ENCODE assay signal across 7 cellular contexts in the genomic region with DNA sequence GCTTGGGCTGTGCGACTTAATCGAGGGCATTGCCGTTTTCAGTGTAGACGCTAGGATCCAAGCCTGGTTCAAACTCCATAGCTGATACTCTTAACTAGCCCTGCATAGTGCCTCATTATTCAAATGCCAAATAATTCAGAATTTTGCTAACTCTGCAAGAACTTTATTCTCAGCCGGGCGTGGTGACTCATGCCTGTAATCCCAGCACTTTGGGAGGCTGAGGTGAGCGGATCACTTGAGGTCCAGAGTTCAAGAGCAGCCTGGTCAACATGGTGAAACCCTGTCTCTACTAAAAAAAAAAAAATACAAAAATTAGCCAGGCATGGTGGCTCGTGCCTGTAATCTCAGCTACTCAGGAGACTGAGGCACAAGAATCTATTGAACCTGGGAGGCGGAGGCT.
A peak's percentile ranks its signal among the peaks of the same experiment; 100 is the strongest.
DNase-seq lines count a peak whose midpoint lies in the region; ATAC-seq, FAIRE-seq and TF ChIP-seq lines count a peak whose summit lies in the region.
"Not testable (repeated sequence)": the region's sequence is repeated elsewhere in the genome, so short reads cannot be mapped to it uniquely, and the experiment has no call there.

No MANE protein-coding gene starts in this region.

- not testable (repeated sequence) for H3K4me2 ChIP-seq in A549; K562 (ENCODE audit: insufficient read depth, low read length); HepG2 (ENCODE audit: low read depth, low read length); neural cell (ENCODE audit: low read length)

- TF ChIP-seq EP300 in A549 (IDR thresholded peaks at IDR 0.05); K562 (IDR thresholded peaks at IDR 0.05; ENCODE audit: low read length); HepG2 (IDR thresholded peaks at IDR 0.05; ENCODE audit: low read depth in 2 of 2, low read length in 2 of 2); HepG2 (CRISPR knock-in tag; IDR thresholded peaks at IDR 0.05; ENCODE audit: borderline replicate concordance); neural cell (conservative IDR thresholded peaks at IDR 0.05; ENCODE audit: poor library complexity, severe bottlenecking): not testable (repeated sequence)

- POLR2A ChIA-PET in A549 (lab: Yijun Ruan, JAX); K562 (lab: Yijun Ruan, JAX); HepG2 (lab: Yijun Ruan, JAX): not testable (repeated sequence)

- H3K4me1 ChIP-seq in A549; K562 (replicated peaks in 1 of 2; ENCODE audit: control insufficient read depth in 2 of 2, insufficient read depth in 2 of 2, low read length in 2 of 2); small intestine (ENCODE audit: control insufficient read depth in 2 of 2, insufficient read depth in 1 of 2, low read depth in 1 of 2, low read length in 1 of 2): not testable (repeated sequence)
- H3K4me1 ChIP-seq in HepG2 (ENCODE audit: insufficient read depth, low read length): peaks cover 16% of the 10 kb centered on the region

- in situ Hi-C loops in K562 (cut with MboI); HepG2 (cut with HindIII; ENCODE audit: extremely low pct_ligation_motif_present, low pct_unique_long_range_greater_than_20kb): not testable (repeated sequence)

- H3K9ac ChIP-seq in K562 (ENCODE audit: insufficient read depth in 1 of 2, low read depth in 2 of 2, low read length in 2 of 2); HepG2 (ENCODE audit: insufficient read depth, low read depth, low read length); neural cell (ENCODE audit: low read length): not testable (repeated sequence)

- not testable (repeated sequence) for TF ChIP-seq CTCF in A549 (IDR thresholded peaks at IDR 0.05); K562 (IDR thresholded peaks at IDR 0.05 in 2 of 3, conservative IDR thresholded peaks at IDR 0.05 in 1 of 3; ENCODE audit: insufficient read depth in 2 of 3, low read depth in 1 of 3, low read length in 3 of 3); HepG2 (CRISPR knock-in tag; IDR thresholded peaks at IDR 0.05); neural cell (IDR thresholded peaks at IDR 0.05; ENCODE audit: poor library complexity, severe bottlenecking)

- ATAC-seq in A549, K562: not testable (repeated sequence)
- peak; percentile 30 for ATAC-seq in HepG2

- H3K4me3 ChIP-seq in A549; MG63; K562; HepG2 (replicated peaks in 1 of 3; ENCODE audit: insufficient read depth in 1 of 3, low read depth in 2 of 3, low read length in 3 of 3); neural cell (ENCODE audit: low read length); small intestine (ENCODE audit: low read depth in 1 of 2, low read length in 2 of 2): not testable (repeated sequence)

- not testable (repeated sequence) for H3K9me3 ChIP-seq in A549; MG63; K562 (replicated peaks; ENCODE audit: control insufficient read depth, insufficient read depth, low read depth, low read length); HepG2 (ENCODE audit: low read length); neural cell (ENCODE audit: low read length); small intestine (ENCODE audit: control insufficient read depth, low read depth)

- H3K27ac ChIP-seq in A549; K562 (ENCODE audit: extremely low read depth, low read depth, low read length); HepG2 (ENCODE audit: extremely low read length, insufficient read depth, low read length); neural cell (ENCODE audit: low read length); small intestine (ENCODE audit: low read depth in 1 of 2, low read length in 1 of 2): not testable (repeated sequence)

- H3K9me2 ChIP-seq in neural cell (ENCODE audit: insufficient read depth, low read length): not testable (repeated sequence)

- not testable (repeated sequence) for H3K36me3 ChIP-seq in MG63; K562 (ENCODE audit: control insufficient read depth, insufficient read depth, low read length); HepG2 (replicated peaks in 1 of 2; ENCODE audit: control insufficient read depth in 1 of 2, insufficient read depth in 2 of 2, low read length in 2 of 2); neural cell (ENCODE audit: insufficient read depth, low read length); small intestine (ENCODE audit: control insufficient read depth in 2 of 2, insufficient read depth in 2 of 2, low read length in 2 of 2)

- FAIRE-seq in A549 (lab: Jason Lieb, UNC); K562 (lab: Jason Lieb, UNC); HepG2 (lab: Jason Lieb, UNC); small intestine (lab: Jason Lieb, UNC): not testable (repeated sequence)

- H3K27me3 ChIP-seq in MG63; HepG2 (ENCODE audit: control insufficient read depth in 1 of 2, insufficient read depth in 2 of 2, low read length in 2 of 2); neural cell (ENCODE audit: insufficient read depth, low read depth, low read length); small intestine (ENCODE audit: control insufficient read depth in 2 of 2, insufficient read depth in 2 of 2, low read length in 2 of 2): not testable (repeated sequence)
- peaks cover 10 to 19% of the 10 kb centered on the region in 2 experiments; a peak in 4 of 5 replicates for H3K27me3 ChIP-seq in K562 (ENCODE audit: control insufficient read depth in 2 of 2, insufficient read depth in 2 of 2, low read length in 2 of 2)

- intact Hi-C loops in K562 (cut with micrococcal nuclease); HepG2 (cut with micrococcal nuclease; ENCODE audit: unreplicated experiment): not testable (repeated sequence)

- TF ChIP-seq POLR2A in A549 (IDR thresholded peaks at IDR 0.05; ENCODE audit: low read length); K562 (conservative IDR thresholded peaks at IDR 0.05); HepG2 (IDR thresholded peaks at IDR 0.05; ENCODE audit: insufficient read depth in 1 of 2, low read depth in 2 of 2, low read length in 2 of 2): not testable (repeated sequence)

- H3F3A ChIP-seq in neural cell (ENCODE audit: insufficient read depth, low read length, poor library complexity, severe bottlenecking): not testable (repeated sequence)

- not testable (repeated sequence) for H3K79me2 ChIP-seq in K562 (ENCODE audit: control insufficient read depth, insufficient read depth, low read length); HepG2 (ENCODE audit: insufficient read depth, low read length); neural cell (replicated peaks; ENCODE audit: insufficient read depth, low read length)

- not testable (repeated sequence) for H2AFZ ChIP-seq in K562 (ENCODE audit: low read depth, low read length); HepG2 (ENCODE audit: low read length); neural cell (ENCODE audit: low read depth, low read length)

- not testable (repeated sequence) for H4K20me1 ChIP-seq in K562 (replicated peaks; ENCODE audit: control insufficient read depth, insufficient read depth, low read length); HepG2 (ENCODE audit: insufficient read depth, low read length); neural cell (ENCODE audit: insufficient read depth)

- not testable (repeated sequence) for H3K9me1 ChIP-seq in K562 (ENCODE audit: control insufficient read depth, insufficient read depth, low read length)

- CTCF ChIA-PET in A549 (lab: Yijun Ruan, JAX); K562 (lab: Yijun Ruan, JAX; ENCODE audit: low intra/inter-chr PET ratio); HepG2 (lab: Yijun Ruan, JAX; ENCODE audit: low intra/inter-chr PET ratio, low total read pairs): not testable (repeated sequence)

- not testable (repeated sequence) for BruUV-seq in K562 (replicated peaks; lab: Mats Ljungman, UMichigan); HepG2 (replicated peaks; lab: Mats Ljungman, UMichigan)

- 75% methylated on average over 9 of the region's 9 CpGs for WGBS in A549 (ENCODE audit: missing lambda C conversion rate)
- 25% methylated on average over 9 of the region's 9 CpGs for WGBS in K562 (ENCODE audit: insufficient coverage, low coverage, missing lambda C conversion rate)
- 42% methylated on average over 9 of the region's 9 CpGs for WGBS in HepG2 (ENCODE audit: low lambda C conversion rate)
- WGBS in small intestine, 3 donors: 55 to 79% (median 68%) methylated on average over 9 of the region's 9 CpGs

- TF ChIP-seq RAD21 in A549 (conservative IDR thresholded peaks at IDR 0.05 in 1 of 2, IDR thresholded peaks at IDR 0.05 in 1 of 2); K562 (CRISPR knock-in tag; conservative IDR thresholded peaks at IDR 0.05 in 1 of 2, IDR thresholded peaks at IDR 0.05 in 1 of 2); HepG2 (CRISPR knock-in tag; IDR thresholded peaks at IDR 0.05); neural cell (conservative IDR thresholded peaks at IDR 0.05): not testable (repeated sequence)

- DNase-seq in A549 (ENCODE audit: low read depth in 1 of 2, low spot score in 1 of 2); K562 (ENCODE audit: extremely low read depth in 1 of 4, low spot score in 3 of 4): not testable (repeated sequence)
- peak; percentile 51 for DNase-seq in M059J (ENCODE audit: low read depth)
- peak; percentile 10 for DNase-seq in MG63
- DNase-seq in HepG2 (ENCODE audit: low spot score): peak; percentile 48
- DNase-seq in small intestine: peak; percentile 40

TF ChIP-seq in neural cell, 6 proteins besides CTCF, POLR2A, EP300 and RAD21:
- peak; percentile 27 for TF ChIP-seq MXI1 (conservative IDR thresholded peaks at IDR 0.05; ENCODE audit: poor library complexity, severe bottlenecking)
